ENCODE assay signal across 1 cellular context in genomic region chr1:173508541-173508940, GRCh38.
TF ChIP-seq lines count a peak whose summit lies in the region.

No MANE protein-coding gene starts in this region.

TF ChIP-seq in SK-N-SH treated with all-trans-retinoic acid at 6 μM for 48 hours, 23 proteins besides CTCF, POLR2A, EP300 and RAD21 (continued from another document):
- TF ChIP-seq TSHZ2 (CRISPR knock-in tag; IDR thresholded peaks at IDR 0.05): no peak
- TF ChIP-seq ZNF70 (CRISPR knock-in tag; IDR thresholded peaks at IDR 0.05): no peak
- TF ChIP-seq TCF4 (CRISPR knock-in tag; IDR thresholded peaks at IDR 0.05; ENCODE audit: borderline replicate concordance): no peak
- TF ChIP-seq ZFP30 (CRISPR knock-in tag; IDR thresholded peaks at IDR 0.05): no peak
